In genomic region chr1:108010581-108010980, GRCh38 we compare ENCODE assay signal across 23 cellular contexts.
"Had no signal": no experiment of that assay in that cellular context is flagged by ENCODE, and none has a peak within 500 bp of the region (broad histone marks: within the 10 kb centered on the region; RNA-seq: fewer than 3 reads in every experiment).

No MANE protein-coding gene starts in this region.

- H3K36me3 Mint-ChIP-seq: memory B cell; natural killer cell treated with Interleukin-12 subunit alpha and Interleukin-12 subunit beta and Interleukin-15 and Interleukin-18, amount 100 ng/mL, for 72 hours; neural progenitor cell; stimulated activated memory B cell treated with anti-CD40 and anti-IgM and Interleukin-4, amounts not matched to agents 10 μg/mL and 1 μg/mL and 100 μg/mL, for 72 hours had no signal

- H2AFZ ChIP-seq: neural progenitor cell had no signal

- H3K9me3 ChIP-seq: left ventricle myocardium inferior, lower lobe of right lung, pancreas, spleen, tibial artery, upper lobe of right lung had no signal

- H3K27ac ChIP-seq: foreskin keratinocyte, left ventricle myocardium inferior, lower lobe of right lung, neural progenitor cell, pancreas, spleen, tibial artery, upper lobe of right lung had no signal

- H3K4me2 ChIP-seq: neural progenitor cell had no signal

- H3K4me1 ChIP-seq: left ventricle myocardium inferior, lower lobe of right lung, neural progenitor cell, pancreas, tibial artery, upper lobe of right lung had no signal

- H3K4me3 ChIP-seq: left ventricle myocardium inferior, lower lobe of right lung, neural progenitor cell, pancreas, spleen, tibial artery, upper lobe of right lung had no signal

- H3K9ac ChIP-seq: neural progenitor cell had no signal

- H3K4me3 Mint-ChIP-seq: dendritic cell treated with granulocyte-macrophage colony-stimulating factor and Interleukin-4, amounts not matched to agents 40 ng/mL and 50 ng/mL, for 4 days; immature natural killer cell; memory B cell; natural killer cell treated with Interleukin-12 subunit alpha and Interleukin-12 subunit beta and Interleukin-15 and Interleukin-18, amount 100 ng/mL, for 72 hours; neural progenitor cell; stimulated activated memory B cell treated with anti-CD40 and anti-IgM and Interleukin-4, amounts not matched to agents 10 μg/mL and 1 μg/mL and 100 μg/mL, for 72 hours; stimulated activated naive CD8-positive, alpha-beta T cell treated with anti-CD3 and anti-CD28 coated beads, Interleukin-15, Interleukin-2, amounts not matched to agents 100 ng/mL and 50 ng/mL, for 24 hours had no signal

- H3K27ac Mint-ChIP-seq: immature natural killer cell; memory B cell; natural killer cell treated with Interleukin-12 subunit alpha and Interleukin-12 subunit beta and Interleukin-15 and Interleukin-18, amount 100 ng/mL, for 72 hours; neural progenitor cell; progenitor cell of endocrine pancreas; stimulated activated naive CD8-positive, alpha-beta T cell treated with anti-CD3 and anti-CD28 coated beads, Interleukin-15, Interleukin-2, amounts not matched to agents 100 ng/mL and 50 ng/mL, for 24 hours had no signal

- H3K4me1 Mint-ChIP-seq: neural progenitor cell had no signal

- H3K27me3 Mint-ChIP-seq: dendritic cell treated with granulocyte-macrophage colony-stimulating factor and Interleukin-4, amounts not matched to agents 40 ng/mL and 50 ng/mL, for 4 days; natural killer cell treated with Interleukin-12 subunit alpha and Interleukin-12 subunit beta and Interleukin-15 and Interleukin-18, amount 100 ng/mL, for 72 hours; stimulated activated memory B cell treated with anti-CD40 and anti-IgM and Interleukin-4, amounts not matched to agents 10 μg/mL and 1 μg/mL and 100 μg/mL, for 72 hours; stimulated activated naive CD8-positive, alpha-beta T cell treated with anti-CD3 and anti-CD28 coated beads, Interleukin-15, Interleukin-2, amounts not matched to agents 100 ng/mL and 50 ng/mL, for 24 hours had no signal

- ATAC-seq: lower lobe of right lung; natural killer cell treated with Interleukin-12 subunit alpha and Interleukin-12 subunit beta and Interleukin-15 and Interleukin-18, amount 100 ng/mL, for 72 hours; pancreas; right cardiac atrium; stimulated activated memory B cell treated with anti-CD40 and anti-IgM and Interleukin-4, amounts not matched to agents 10 μg/mL and 1 μg/mL and 100 μg/mL, for 72 hours; upper lobe of right lung had no signal

- H3K27me3 ChIP-seq: foreskin keratinocyte, neural progenitor cell, pancreas, spleen, tibial artery, upper lobe of right lung had no signal

- H3K36me3 ChIP-seq: left ventricle myocardium inferior, lower lobe of right lung, neural progenitor cell, pancreas, spleen, tibial artery, upper lobe of right lung had no signal

- DNase-seq: foreskin keratinocyte; immature natural killer cell; kidney; left cardiac atrium; left ventricle myocardium inferior; lower lobe of right lung; midbrain; occipital lobe; pancreas; right cardiac atrium; spleen; stimulated activated CD4-positive, alpha-beta T cell treated with anti-CD3 and anti-CD28 coated beads, Interleukin-15, amount 100 ng/mL, for 24 hours; stimulated activated CD4-positive, alpha-beta T cell treated with anti-CD3 and anti-CD28 coated beads, Interleukin-1b, Interleukin-23, amount 100 ng/mL, for 48 hours; stimulated activated CD4-positive, alpha-beta T cell treated with anti-CD3 and anti-CD28 coated beads, Interleukin-4, amount 100 ng/mL, for 24 hours; tibial artery; upper lobe of right lung had no signal

- H3K9me3 Mint-ChIP-seq: memory B cell; natural killer cell treated with Interleukin-12 subunit alpha and Interleukin-12 subunit beta and Interleukin-15 and Interleukin-18, amount 100 ng/mL, for 72 hours; neural progenitor cell; stimulated activated memory B cell treated with anti-CD40 and anti-IgM and Interleukin-4, amounts not matched to agents 10 μg/mL and 1 μg/mL and 100 μg/mL, for 72 hours; stimulated activated naive CD8-positive, alpha-beta T cell treated with anti-CD3 and anti-CD28 coated beads, Interleukin-15, Interleukin-2, amounts not matched to agents 100 ng/mL and 50 ng/mL, for 24 hours had no signal
